ENCODE assay signal across 40 cellular contexts in the genomic region with DNA sequence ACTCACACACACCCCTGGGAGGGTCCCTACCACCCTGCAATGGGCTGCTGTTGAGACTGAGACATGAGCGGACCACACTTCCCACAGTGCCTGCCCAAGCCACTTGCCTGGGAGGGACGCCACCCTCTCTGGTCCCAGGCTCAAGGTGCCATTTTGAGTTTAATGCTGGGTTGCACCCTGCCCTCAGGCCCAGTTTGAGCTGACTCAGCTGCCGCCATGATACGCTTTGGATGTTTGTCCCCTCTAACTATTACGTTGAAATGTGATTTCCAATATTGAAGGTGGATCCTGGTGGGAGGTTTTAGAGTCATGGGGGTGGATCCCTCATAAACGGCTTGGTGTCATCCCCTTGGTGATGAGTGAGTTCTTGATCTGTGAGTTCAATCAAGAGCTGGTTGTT.
"Had no signal": no experiment of that assay in that cellular context is flagged by ENCODE, and none has a peak within 500 bp of the region (broad histone marks: within the 10 kb centered on the region; RNA-seq: fewer than 3 reads in every experiment).

No MANE protein-coding gene starts in this region.

- H3K9me3 ChIP-seq: adrenal gland, ascending aorta, body of pancreas had no signal

- H3K4me1 ChIP-seq: adrenal gland, ascending aorta, body of pancreas, breast epithelium had no signal

- H3K27ac Mint-ChIP-seq: activated naive CD4-positive, alpha-beta T cell treated with anti-CD3 and anti-CD28 coated beads for 36 hours; activated naive CD4-positive, alpha-beta T cell treated with anti-CD3 and anti-CD28 coated beads, Interleukin-2, amount 10 ng/mL, durations not matched to agents 7 days and 5 days; activated naive CD4-positive, alpha-beta T cell treated with anti-CD3 and anti-CD28 coated beads, Interleukin-2, amount 50 U/mL, for 24 hours; activated naive CD4-positive, alpha-beta T cell treated with anti-CD3 and anti-CD28 coated beads, Interleukin-2, amount 50 U/mL, for 72 hours; activated naive CD8-positive, alpha-beta T cell; activated naive CD8-positive, alpha-beta T cell treated with anti-CD3 and anti-CD28 coated beads for 36 hours; activated naive CD8-positive, alpha-beta T cell treated with anti-CD3 and anti-CD28 coated beads, Interleukin-2, amount 10 ng/mL, durations not matched to agents 7 days and 5 days; activated naive CD8-positive, alpha-beta T cell treated with anti-CD3 and anti-CD28 coated beads, Interleukin-2, amount 50 U/mL, for 24 hours; activated T-cell treated with anti-CD3 and anti-CD28 coated beads, Interleukin-2, amount 50 U/mL, for 24 hours; activated T-cell treated with anti-CD3 and anti-CD28 coated beads, Interleukin-2, amount 50 U/mL, for 72 hours; activated T-helper 1 cell treated with anti-CD3 and anti-CD28 coated beads, Interleukin-12 subunit alpha, Interleukin-12 subunit beta, Interleukin-2, Interleukin-4 antibody, amounts not matched to agents 30 ng/mL and 10 ng/mL and 1 ng/mL, durations not matched to agents 14 hours and 24 hours and 36 hours; activated T-helper 17 cell treated with anti-CD3 and anti-CD28 coated beads, Interleukin-2, amount 50 U/mL, for 72 hours; activated T-helper 2 cell treated with anti-CD3 and anti-CD28 coated beads, Interferon-gamma antibody, Interleukin-2, Interleukin-4, amounts not matched to agents 10 μg/mL and 5 μg/mL and 100 μg/mL, durations not matched to agents 14 hours and 24 hours and 36 hours; brain had no signal

- H3K27me3 ChIP-seq: adrenal gland, ascending aorta, body of pancreas, brain microvascular endothelial cell, breast epithelium, cardiac muscle cell had no signal

- FAIRE-seq: astrocyte, bronchial epithelial cell had no signal

- H3K9me3 Mint-ChIP-seq: activated naive CD4-positive, alpha-beta T cell treated with anti-CD3 and anti-CD28 coated beads for 36 hours; activated naive CD4-positive, alpha-beta T cell treated with anti-CD3 and anti-CD28 coated beads, Interleukin-2, amount 10 ng/mL, durations not matched to agents 7 days and 5 days; activated naive CD4-positive, alpha-beta T cell treated with anti-CD3 and anti-CD28 coated beads, Interleukin-2, amount 50 U/mL, for 24 hours; activated naive CD8-positive, alpha-beta T cell treated with anti-CD3 and anti-CD28 coated beads for 36 hours; activated naive CD8-positive, alpha-beta T cell treated with anti-CD3 and anti-CD28 coated beads, Interleukin-2, amount 10 ng/mL, durations not matched to agents 7 days and 5 days; activated naive CD8-positive, alpha-beta T cell treated with anti-CD3 and anti-CD28 coated beads, Interleukin-2, amount 50 U/mL, for 24 hours; activated T-cell treated with anti-CD3 and anti-CD28 coated beads, Interleukin-2, amount 50 U/mL, for 24 hours; activated T-cell treated with anti-CD3 and anti-CD28 coated beads, Interleukin-2, amount 50 U/mL, for 4 hours; activated T-helper 17 cell treated with anti-CD3 and anti-CD28 coated beads, Interleukin-2, amount 50 U/mL, for 72 hours; activated T-helper 2 cell treated with anti-CD3 and anti-CD28 coated beads, Interferon-gamma antibody, Interleukin-2, Interleukin-4, amounts not matched to agents 10 μg/mL and 5 μg/mL and 100 μg/mL, durations not matched to agents 14 hours and 24 hours and 36 hours; central memory CD8-positive, alpha-beta T cell had no signal

- DNase-seq: activated effector memory CD4-positive, alpha-beta T cell treated with anti-CD3 and anti-CD28 coated beads, Interleukin-2, amount 50 U/mL, for 16 hours; activated effector memory CD4-positive, alpha-beta T cell treated with Interleukin-2 at 50 U/mL for 16 hours; activated gamma-delta T cell; activated gamma-delta T cell treated with Interleukin-2 at 50 U/mL for 16 hours; activated naive CD4-positive, alpha-beta T cell; activated naive CD4-positive, alpha-beta T cell treated with anti-CD3 and anti-CD28 coated beads for 36 hours; activated naive CD4-positive, alpha-beta T cell treated with anti-CD3 and anti-CD28 coated beads, Interleukin-2, amount 10 ng/mL, durations not matched to agents 7 days and 5 days; activated naive CD4-positive, alpha-beta T cell treated with anti-CD3 and anti-CD28 coated beads, Interleukin-2, amount 50 U/mL, for 16 hours; activated naive CD4-positive, alpha-beta T cell treated with Interleukin-2 at 50 U/mL for 16 hours; activated naive CD8-positive, alpha-beta T cell treated with anti-CD3 and anti-CD28 coated beads for 36 hours; activated naive CD8-positive, alpha-beta T cell treated with anti-CD3 and anti-CD28 coated beads, Interleukin-2, amount 10 ng/mL, durations not matched to agents 7 days and 5 days; activated naive CD8-positive, alpha-beta T cell treated with anti-CD3 and anti-CD28 coated beads, Interleukin-2, amount 50 U/mL, for 24 hours; activated T-cell treated with anti-CD3 and anti-CD28 coated beads, Interleukin-2, amount 50 U/mL, for 1 hour; activated T-cell treated with anti-CD3 and anti-CD28 coated beads, Interleukin-2, amount 50 U/mL, for 24 hours; activated T-cell treated with anti-CD3 and anti-CD28 coated beads, Interleukin-2, amount 50 U/mL, for 4 hours; activated T-cell treated with anti-CD3 and anti-CD28 coated beads, Interleukin-2, amount 50 U/mL, for 48 hours; activated T-cell treated with anti-CD3 and anti-CD28 coated beads, Interleukin-2, amount 50 U/mL, for 72 hours; adrenal gland; amniotic stem cell; amygdala; anterior cingulate cortex; aorta; body of pancreas; brain microvascular endothelial cell; caudate nucleus; central memory CD4-positive, alpha-beta T cell; cerebellar nuclear complex had no signal

- H3K4me3 Mint-ChIP-seq: activated naive CD4-positive, alpha-beta T cell treated with anti-CD3 and anti-CD28 coated beads for 36 hours; activated naive CD4-positive, alpha-beta T cell treated with anti-CD3 and anti-CD28 coated beads, Interleukin-2, amount 10 ng/mL, durations not matched to agents 7 days and 5 days; activated naive CD4-positive, alpha-beta T cell treated with anti-CD3 and anti-CD28 coated beads, Interleukin-2, amount 50 U/mL, for 24 hours; activated naive CD8-positive, alpha-beta T cell; activated naive CD8-positive, alpha-beta T cell treated with anti-CD3 and anti-CD28 coated beads for 36 hours; activated naive CD8-positive, alpha-beta T cell treated with anti-CD3 and anti-CD28 coated beads, Interleukin-2, amount 10 ng/mL, durations not matched to agents 7 days and 5 days; activated naive CD8-positive, alpha-beta T cell treated with anti-CD3 and anti-CD28 coated beads, Interleukin-2, amount 50 U/mL, for 24 hours; activated T-cell treated with anti-CD3 and anti-CD28 coated beads, Interleukin-2, amount 50 U/mL, for 24 hours; activated T-cell treated with anti-CD3 and anti-CD28 coated beads, Interleukin-2, amount 50 U/mL, for 4 hours; activated T-cell treated with anti-CD3 and anti-CD28 coated beads, Interleukin-2, amount 50 U/mL, for 72 hours; activated T-helper 1 cell treated with anti-CD3 and anti-CD28 coated beads, Interleukin-12 subunit alpha, Interleukin-12 subunit beta, Interleukin-2, Interleukin-4 antibody, amounts not matched to agents 30 ng/mL and 10 ng/mL and 1 ng/mL, durations not matched to agents 14 hours and 24 hours and 36 hours; activated T-helper 17 cell treated with anti-CD3 and anti-CD28 coated beads, Interleukin-2, amount 50 U/mL, for 72 hours; brain; central memory CD8-positive, alpha-beta T cell had no signal

- H3K36me3 Mint-ChIP-seq: activated naive CD4-positive, alpha-beta T cell treated with anti-CD3 and anti-CD28 coated beads, Interleukin-2, amount 10 ng/mL, durations not matched to agents 7 days and 5 days; activated naive CD4-positive, alpha-beta T cell treated with anti-CD3 and anti-CD28 coated beads, Interleukin-2, amount 50 U/mL, for 24 hours; activated naive CD4-positive, alpha-beta T cell treated with anti-CD3 and anti-CD28 coated beads, Interleukin-2, amount 50 U/mL, for 72 hours; activated naive CD8-positive, alpha-beta T cell; activated naive CD8-positive, alpha-beta T cell treated with anti-CD3 and anti-CD28 coated beads for 36 hours; activated naive CD8-positive, alpha-beta T cell treated with anti-CD3 and anti-CD28 coated beads, Interleukin-2, amount 10 ng/mL, durations not matched to agents 7 days and 5 days; brain had no signal

- H3K4me3 ChIP-seq: adrenal gland, ascending aorta, body of pancreas, breast epithelium, cardiac muscle cell had no signal

- H3K36me3 ChIP-seq: adrenal gland, ascending aorta, brain microvascular endothelial cell, breast epithelium, cardiac muscle cell had no signal

- H3K4me1 Mint-ChIP-seq: activated naive CD4-positive, alpha-beta T cell treated with anti-CD3 and anti-CD28 coated beads, Interleukin-2, amount 10 ng/mL, durations not matched to agents 7 days and 5 days; activated naive CD4-positive, alpha-beta T cell treated with anti-CD3 and anti-CD28 coated beads, Interleukin-2, amount 50 U/mL, for 24 hours; activated naive CD8-positive, alpha-beta T cell treated with anti-CD3 and anti-CD28 coated beads for 36 hours; activated naive CD8-positive, alpha-beta T cell treated with anti-CD3 and anti-CD28 coated beads, Interleukin-2, amount 10 ng/mL, durations not matched to agents 7 days and 5 days; activated naive CD8-positive, alpha-beta T cell treated with anti-CD3 and anti-CD28 coated beads, Interleukin-2, amount 50 U/mL, for 24 hours; activated T-helper 17 cell treated with anti-CD3 and anti-CD28 coated beads, Interleukin-2, amount 50 U/mL, for 72 hours; brain; central memory CD8-positive, alpha-beta T cell had no signal

- H3K27ac ChIP-seq: adrenal gland, ascending aorta, body of pancreas, brain microvascular endothelial cell, breast epithelium, cardiac muscle cell had no signal

- ATAC-seq: activated naive CD4-positive, alpha-beta T cell treated with anti-CD3 and anti-CD28 coated beads, Interleukin-2, amount 50 U/mL, for 72 hours; activated naive CD8-positive, alpha-beta T cell treated with anti-CD3 and anti-CD28 coated beads, Interleukin-2, amount 50 U/mL, for 24 hours; activated T-cell treated with anti-CD3 and anti-CD28 coated beads, Interleukin-2, amount 50 U/mL, for 4 hours; activated T-cell treated with anti-CD3 and anti-CD28 coated beads, Interleukin-2, amount 50 U/mL, for 72 hours; activated T-helper 17 cell treated with anti-CD3 and anti-CD28 coated beads, Interleukin-2, amount 50 U/mL, for 72 hours; body of pancreas had no signal
